26 cellular contexts compared by ENCODE assay signal in genomic region chr11:75078233-75078632, GRCh38. TPM values are rescaled to one million over a fixed set of nuclear protein-coding genes. Genes with fewer than 3 reads are reported as not detected.
DNase-seq lines count a peak whose midpoint lies in the region; ATAC-seq, FAIRE-seq and TF ChIP-seq lines count a peak whose summit lies in the region.
"Had no signal": no experiment of that assay in that cellular context is flagged by ENCODE, and none has a peak within 500 bp of the region (broad histone marks: within the 10 kb centered on the region; RNA-seq: fewer than 3 reads in every experiment).

No MANE protein-coding gene starts in this region.

- no TSS peak for BruUV-seq in HCT116 (replicated peaks; lab: Mats Ljungman, UMichigan)

- 36% methylated on average over 2 of the region's 2 CpGs for WGBS in A549 (ENCODE audit: missing lambda C conversion rate)

- peak overlapping the region; percentile 16 for H2AFZ ChIP-seq in HCT116 (ENCODE audit: low read depth, low read length, poor library complexity, severe bottlenecking)

- TF ChIP-seq POLR2A in A549 (IDR thresholded peaks at IDR 0.05; ENCODE audit: low read length) (no peak), HCT116 (IDR thresholded peaks at IDR 0.05; ENCODE audit: borderline replicate concordance, extremely low read depth, insufficient read depth, insufficient read length) (no peak)

- DNase-seq in A549 (ENCODE audit: low read depth in 1 of 2, low spot score in 1 of 2) (peak in 1 of 2 experiments; percentile 59), HCT116 (ENCODE audit: low read depth, low spot score) (peak; percentile 3), RWPE1 (ENCODE audit: low spot score) (peak; percentile 13), foreskin keratinocyte (peak; percentile 46 to 59), NCI-H1105 (lab: John Stamatoyannopoulos, UW) (no peak), NCI-H345 treated with DMSO at 0.1 percent for 48 hours (lab: John Stamatoyannopoulos, UW; ENCODE audit: unreplicated experiment) (no peak)
- DNase-seq: activated CD8-positive, alpha-beta T cell treated with anti-CD3 and anti-CD28 coated beads, Interleukin-2, amount 10 ng/mL, durations not matched to agents 7 days and 5 days; activated naive CD8-positive, alpha-beta T cell treated with anti-CD3 and anti-CD28 coated beads, Interleukin-2, amount 10 ng/mL, durations not matched to agents 7 days and 5 days; caudate nucleus; CD4-positive, CD25-positive, alpha-beta regulatory T cell; effector memory CD4-positive, alpha-beta T cell; GF-D8; NCI-H1694 treated with DMSO at 0.1 percent for 48 hours; NCI-H345; NK-92 treated with Interleukin-12 subunit alpha and Interleukin-12 subunit beta, amount 100 ng/mL, for 24 hours; Right ventricle myocardium superior; T-helper 17 cell had no signal

- no peak for FAIRE-seq in A549 (lab: Jason Lieb, UNC)
- FAIRE-seq: GM12892 had no signal

- H3K27ac ChIP-seq in A549 (no peak overlapping the region), HCT116 (ENCODE audit: low read depth, low read length) (no peak overlapping the region), RWPE1 (no peak overlapping the region), foreskin keratinocyte (no peak overlapping the region)
- H3K27ac ChIP-seq: neutrophil, right atrium auricular region had no signal

- H3K4me2 ChIP-seq in A549 (no peak overlapping the region), HCT116 (ENCODE audit: low read length) (no peak overlapping the region)

- no peak for TF ChIP-seq CTCF in A549 (IDR thresholded peaks at IDR 0.05)
- TF ChIP-seq CTCF in HCT116 (IDR thresholded peaks at IDR 0.05 in 2 of 3, conservative IDR thresholded peaks at IDR 0.05 in 1 of 3; ENCODE audit: borderline replicate concordance in 1 of 3, insufficient read depth in 1 of 3, low read depth in 2 of 3, low read length in 2 of 3): no peak
- TF ChIP-seq CTCF in RWPE1 (conservative IDR thresholded peaks at IDR 0.05; ENCODE audit: low read depth): no peak
- TF ChIP-seq CTCF in foreskin keratinocyte (conservative IDR thresholded peaks at IDR 0.05): no peak

- no peak overlapping the region for H3K9ac ChIP-seq in HCT116 (ENCODE audit: low read length)

- H3K27me3 ChIP-seq in HCT116 (ENCODE audit: insufficient read depth, low read length): no peaks in the 10 kb centered on the region
- peaks cover 19% of the 10 kb centered on the region for H3K27me3 ChIP-seq in foreskin keratinocyte
- H3K27me3 ChIP-seq: right atrium auricular region had no signal

- H3K9me3 ChIP-seq in A549 (no peaks in the 10 kb centered on the region), HCT116 (ENCODE audit: control insufficient read depth in 1 of 2, insufficient read depth in 1 of 2, low read depth in 1 of 2, low read length in 2 of 2) (no peaks in the 10 kb centered on the region)
- H3K9me3 ChIP-seq: neutrophil, right atrium auricular region had no signal

- no peak overlapping the region for H3K4me3 ChIP-seq in A549
- no peak overlapping the region for H3K4me3 ChIP-seq in HCT116 (replicated peaks in 1 of 2; ENCODE audit: low read depth in 1 of 2, low read length in 2 of 2)
- H3K4me3 ChIP-seq: right atrium auricular region had no signal

- no peak for TF ChIP-seq EP300 in A549 (IDR thresholded peaks at IDR 0.05)

- no peaks in the 10 kb centered on the region for H3K36me3 ChIP-seq in HCT116 (ENCODE audit: control insufficient read depth in 1 of 2, insufficient read depth in 2 of 2, low read length in 2 of 2)
- H3K36me3 ChIP-seq: neutrophil, right atrium auricular region had no signal

- POLR2A ChIA-PET in A549 (lab: Yijun Ruan, JAX): no interaction called here
- POLR2A ChIA-PET in HCT116 (lab: Charles Lee): no interaction called here
- POLR2A ChIA-PET in RWPE1 (lab: Yijun Ruan, JAX; ENCODE audit: low non-redundant PET): no interaction called here

- no peaks in the 10 kb centered on the region for H4K20me1 ChIP-seq in HCT116 (ENCODE audit: insufficient read depth)

- no peaks in the 10 kb centered on the region for H3K79me2 ChIP-seq in HCT116 (ENCODE audit: insufficient read depth, low read length)

- TF ChIP-seq RAD21 in A549 (conservative IDR thresholded peaks at IDR 0.05 in 1 of 2, IDR thresholded peaks at IDR 0.05 in 1 of 2) (no peak), HCT116 (IDR thresholded peaks at IDR 0.05; ENCODE audit: low read depth) (no peak)

- H3K4me1 ChIP-seq in A549 (peaks cover 6% of the 10 kb centered on the region; the same call in 1 of the 3 replicates), HCT116 (ENCODE audit: control insufficient read depth in 1 of 2, insufficient read depth in 2 of 2, low read length in 2 of 2) (no peaks in the 10 kb centered on the region), foreskin keratinocyte (no peaks in the 10 kb centered on the region)
- H3K4me1 ChIP-seq: right atrium auricular region had no signal

- RAD21 ChIA-PET in HCT116 (lab: Charles Lee; ENCODE audit: low non-redundant PET in 1 of 2, low total read pairs in 2 of 2, uncharacterized antibody in 2 of 2, unreplicated experiment in 2 of 2): no interaction called here

- H3K9me2 ChIP-seq in HCT116 (ENCODE audit: insufficient read depth): no peaks in the 10 kb centered on the region

- intact Hi-C loops in HCT116 (cut with micrococcal nuclease): no loop called here

- ATAC-seq in A549 (no peak), HCT116 (no peak), foreskin keratinocyte (no peak), HG02798 (IDR thresholded peaks at IDR 0.05; ENCODE audit: poor library complexity, unreplicated experiment) (no peak), HG03039 (IDR thresholded peaks at IDR 0.05; ENCODE audit: unreplicated experiment) (no peak)
- ATAC-seq: activated CD8-positive, alpha-beta T cell treated with anti-CD3 and anti-CD28 coated beads, Interleukin-2, amount 10 ng/mL, durations not matched to agents 7 days and 5 days; T-helper 17 cell had no signal

- CTCF ChIA-PET in A549 (lab: Yijun Ruan, JAX): interaction anchor here (0.7 kb wide), 1 partner anchor 127 kb away, joined by 3 read pairs; no protein-coding TSS in a partner anchor
- CTCF ChIA-PET in HCT116 (lab: Charles Lee): no interaction called here
- CTCF ChIA-PET in RWPE1 (lab: Yijun Ruan, JAX): no interaction called here

TF ChIP-seq in A549, 52 proteins besides CTCF, POLR2A, EP300 and RAD21 (continues in another document):
- TF ChIP-seq ZC3H11A (IDR thresholded peaks at IDR 0.05) (no peak), NR3C1 (IDR thresholded peaks at IDR 0.05) (no peak), HOXB13 (CRISPR knock-in tag; IDR thresholded peaks at IDR 0.05; ENCODE audit: low read depth) (no peak), POLR2AphosphoS2 (conservative IDR thresholded peaks at IDR 0.05; ENCODE audit: low read length) (no peak), BCL3 (IDR thresholded peaks at IDR 0.05) (no peak), EHMT2 (IDR thresholded peaks at IDR 0.05; ENCODE audit: low read depth) (no peak), FOXS1 (CRISPR knock-in tag; IDR thresholded peaks at IDR 0.05) (no peak)

TF ChIP-seq in HCT116, 20 proteins besides CTCF, POLR2A, EP300 and RAD21:
- TF ChIP-seq POLR2AphosphoS5 (IDR thresholded peaks at IDR 0.05; ENCODE audit: low read depth, low read length): no peak
- no peak for TF ChIP-seq REST (IDR thresholded peaks at IDR 0.05; ENCODE audit: low read depth)
- no peak for TF ChIP-seq ATF3 (IDR thresholded peaks at IDR 0.05)
- no peak for TF ChIP-seq CEBPB (IDR thresholded peaks at IDR 0.05; ENCODE audit: low read depth)
- no peak for TF ChIP-seq SRF (IDR thresholded peaks at IDR 0.05; ENCODE audit: low read depth)
- TF ChIP-seq ZNF274 (IDR thresholded peaks at IDR 0.05; ENCODE audit: low read depth, low read length): no peak

RNA-seq across cellular contexts. Expression of gene OR2AT4, which starts 18.4 kb away (rescaled TPM):
- polyA plus RNA-seq in A549 (2011; rRNA removed) (0.01 TPM in 1 of 2 replicates, not detected in the other), A549 (2017; fragmentation: RNase III; extraction: RNeasy Plus Mini Kit Qiagen cat#74134 plus additional on column Dnase treatment) (not detected in 3 replicates), foreskin keratinocyte (not detected in 2 replicates)
- 0.03 TPM in 1 of 2 replicates, not detected in the other for polyA plus RNA-seq in A549 (2012; cell fraction: cytosol; rRNA removed)
- 0.04 and 0.07 TPM in 2 replicates for polyA plus RNA-seq in A549 (2012; cell fraction: nucleus; rRNA removed)
- not detected in 2 replicates for polyA minus RNA-seq in A549 (2011; rRNA and poly(A)+ RNA removed)
- total RNA-seq in HCT116 (2021; ENCODE audit: unreplicated experiment) (not detected), foreskin keratinocyte (not detected in 2 replicates)
- polyA plus RNA-seq in HCT116 (2012): not detected in 2 replicates
- total RNA-seq: A673; activated CD8-positive, alpha-beta T cell treated with anti-CD3 and anti-CD28 coated beads, Interleukin-2, amount 10 ng/mL, durations not matched to agents 7 days and 5 days; activated naive CD8-positive, alpha-beta T cell treated with anti-CD3 and anti-CD28 coated beads, Interleukin-2, amount 10 ng/mL, durations not matched to agents 7 days and 5 days; activated T-helper 1 cell treated with anti-CD3 and anti-CD28 coated beads, Interleukin-12 subunit alpha, Interleukin-12 subunit beta, Interleukin-2, Interleukin-4 antibody, amounts not matched to agents 30 ng/mL and 10 ng/mL and 1 ng/mL, durations not matched to agents 14 hours and 24 hours and 36 hours; CD4-positive, CD25-positive, alpha-beta regulatory T cell; mucosa of gallbladder; right atrium auricular region; Right ventricle myocardium superior; T-helper 17 cell; ureter had no signal
- polyA plus RNA-seq: CD4-positive, CD25-positive, alpha-beta regulatory T cell had no signal

Comparison
In these comparisons a context has a peak if more than half of its experiments do, and no peak if none do; other contexts are left out.
1. DNase-seq: peak in HCT116 (single experiment), RWPE1 (single experiment) and foreskin keratinocyte (2 of 2); none in NCI-H1105 (single experiment) and NCI-H345 treated with DMSO at 0.1 percent for 48 hours (single experiment).